ENCODE assay signal across 16 cellular contexts in genomic region chr2:94895273-94895672, GRCh38. TPM values are rescaled to one million over a fixed set of nuclear protein-coding genes. Genes with fewer than 3 reads are reported as not detected.
"Had no signal": no experiment of that assay in that cellular context is flagged by ENCODE, and none has a peak within 500 bp of the region (broad histone marks: within the 10 kb centered on the region; RNA-seq: fewer than 3 reads in every experiment).

No MANE protein-coding gene starts in this region.

RNA-seq across cellular contexts. Expression of gene TEKT4, which starts 24.0 kb away (rescaled TPM):
- total RNA-seq: left colon, liver, mesothelial cell of epicardium, mononuclear cell, natural killer cell, osteocyte, posterior vena cava, sigmoid colon, spleen, subcutaneous adipose tissue, suprapubic skin, thoracic aorta, upper lobe of right lung had no signal
- polyA plus RNA-seq: keratinocyte, liver, psoas muscle, sigmoid colon, small intestine, spleen had no signal
